ENCODE assay signal across 8 cellular contexts in the genomic region with DNA sequence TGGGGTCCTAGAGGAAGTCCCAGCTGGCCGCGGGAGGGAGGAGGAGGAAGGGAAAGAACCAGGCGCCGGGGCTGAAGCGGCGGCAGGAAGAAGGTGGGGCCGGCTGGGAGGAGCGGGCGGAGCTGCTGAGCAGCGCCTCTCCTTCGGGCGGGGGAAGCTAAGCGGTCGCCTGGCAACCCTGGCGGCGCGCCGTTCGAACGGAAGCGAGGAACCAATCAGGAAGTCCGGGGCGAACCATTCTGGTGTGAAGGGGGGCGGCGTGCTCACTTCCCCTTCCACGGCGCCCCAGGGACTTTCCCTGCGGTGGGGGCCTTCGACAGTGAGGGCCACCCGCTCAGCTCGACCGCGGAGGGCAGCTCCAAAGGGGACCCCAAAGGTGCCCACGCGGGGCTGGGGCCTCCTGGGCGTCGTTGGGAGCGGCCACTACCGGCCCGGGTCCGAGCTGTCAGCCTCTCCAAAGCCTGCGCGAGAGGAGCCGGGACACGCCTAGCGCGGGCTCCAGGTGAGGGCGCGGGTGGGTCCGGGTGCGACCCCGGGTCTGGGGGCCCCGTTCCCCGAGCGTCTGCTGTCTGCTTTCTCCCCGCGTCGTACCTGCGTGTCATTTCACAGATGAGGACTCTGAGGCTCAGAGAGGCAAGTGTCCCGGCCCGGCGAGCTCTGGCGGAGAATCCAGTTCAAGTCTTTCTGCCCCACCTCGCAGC. TPM values are rescaled to one million over a fixed set of nuclear protein-coding genes. Genes with fewer than 3 reads are reported as not detected.
A peak's percentile ranks its signal among the peaks of the same experiment; 100 is the strongest.
DNase-seq lines count a peak whose midpoint lies in the region; ATAC-seq and TF ChIP-seq lines count a peak whose summit lies in the region.

A gene (plus strand): TSS at position 266 of the 701 bp plus-strand sequence. CDS start 11,090 bp downstream, outside the sequence.

- peak within 1 kb of the TSS; percentile 94 for H3K27ac ChIP-seq in upper lobe of right lung

- no peaks in the 10 kb centered on the region for H3K27me3 ChIP-seq in upper lobe of right lung

- peak within 1 kb of the TSS; percentile 98 for H3K4me3 ChIP-seq in upper lobe of right lung

- H3K9me3 ChIP-seq in upper lobe of right lung, result no peaks in the 10 kb centered on the region

- H3K27ac Mint-ChIP-seq in T-helper 1 cell treated with Interleukin-12 subunit alpha and Interleukin-12 subunit beta and Interleukin-4 antibody, amounts not matched to agents 30 μg/mL and 1 μg/mL, for 36 hours, result peak within 1 kb of the TSS; percentile 88

- no peak for TF ChIP-seq CTCF in upper lobe of right lung (IDR thresholded peaks at IDR 0.05)

- intact Hi-C loops in left cardiac atrium (cut with DNase I) (no loop called here), posterior vena cava (cut with DNase I) (no loop called here), upper lobe of right lung (cut with DNase I) (no loop called here)

- no peaks in the 10 kb centered on the region for H3K36me3 ChIP-seq in upper lobe of right lung

- ATAC-seq in GM18498 (IDR thresholded peaks at IDR 0.05; ENCODE audit: unreplicated experiment) (peak; percentile 98), HG02885 (IDR thresholded peaks at IDR 0.05; ENCODE audit: poor library complexity, unreplicated experiment) (peak; percentile 95), left cardiac atrium (peak; percentile 98 to 99), upper lobe of right lung (peak; percentile 98)

- H3K4me1 ChIP-seq in upper lobe of right lung, result peaks cover 36% of the 10 kb centered on the region

- peak within 1 kb of the TSS; percentile 79 for H3K4me3 Mint-ChIP-seq in T-helper 1 cell treated with Interleukin-12 subunit alpha and Interleukin-12 subunit beta and Interleukin-4 antibody, amounts not matched to agents 30 μg/mL and 1 μg/mL, for 36 hours

- no peaks in the 10 kb centered on the region for H3K27me3 Mint-ChIP-seq in T-helper 1 cell treated with Interleukin-12 subunit alpha and Interleukin-12 subunit beta and Interleukin-4 antibody, amounts not matched to agents 30 μg/mL and 1 μg/mL, for 36 hours (ENCODE audit: low read depth)

- H3K9me3 Mint-ChIP-seq in T-helper 1 cell treated with Interleukin-12 subunit alpha and Interleukin-12 subunit beta and Interleukin-4 antibody, amounts not matched to agents 30 μg/mL and 1 μg/mL, for 36 hours, result no peaks in the 10 kb centered on the region

- DNase-seq in NCI-H1694 (lab: John Stamatoyannopoulos, UW) (peak; percentile 75), amniotic epithelial cell (ENCODE audit: low read depth) (peak; percentile 90), left cardiac atrium (peak; percentile 97), posterior vena cava (ENCODE audit: low spot score) (peak; percentile 99), upper lobe of right lung (peak; percentile 99)

- H3K36me3 Mint-ChIP-seq in T-helper 1 cell treated with Interleukin-12 subunit alpha and Interleukin-12 subunit beta and Interleukin-4 antibody, amounts not matched to agents 30 μg/mL and 1 μg/mL, for 36 hours (ENCODE audit: low read depth), result peaks cover 5% of the 10 kb centered on the region

- peaks cover 37% of the 10 kb centered on the region for H3K4me1 Mint-ChIP-seq in T-helper 1 cell treated with Interleukin-12 subunit alpha and Interleukin-12 subunit beta and Interleukin-4 antibody, amounts not matched to agents 30 μg/mL and 1 μg/mL, for 36 hours (ENCODE audit: low read depth)

RNA-seq across cellular contexts. Expression of the gene that starts here (rescaled TPM):
- total RNA-seq in left cardiac atrium, result 1 to 10 TPM; 4.0 to 4.4 TPM
- 1 to 10 TPM; 2.7 to 4.0 TPM for total RNA-seq in posterior vena cava
- total RNA-seq in upper lobe of right lung, result 16.8 TPM

Comparison
In these comparisons a context has a peak if more than half of its experiments do, and no peak if none do; other contexts are left out.
1. Peak in every context shown above with its lines: DNase-seq, ATAC-seq, H3K4me3 ChIP-seq and H3K27ac ChIP-seq.